Comparison of ENCODE assay signal across 8 cellular contexts in the genomic region with DNA sequence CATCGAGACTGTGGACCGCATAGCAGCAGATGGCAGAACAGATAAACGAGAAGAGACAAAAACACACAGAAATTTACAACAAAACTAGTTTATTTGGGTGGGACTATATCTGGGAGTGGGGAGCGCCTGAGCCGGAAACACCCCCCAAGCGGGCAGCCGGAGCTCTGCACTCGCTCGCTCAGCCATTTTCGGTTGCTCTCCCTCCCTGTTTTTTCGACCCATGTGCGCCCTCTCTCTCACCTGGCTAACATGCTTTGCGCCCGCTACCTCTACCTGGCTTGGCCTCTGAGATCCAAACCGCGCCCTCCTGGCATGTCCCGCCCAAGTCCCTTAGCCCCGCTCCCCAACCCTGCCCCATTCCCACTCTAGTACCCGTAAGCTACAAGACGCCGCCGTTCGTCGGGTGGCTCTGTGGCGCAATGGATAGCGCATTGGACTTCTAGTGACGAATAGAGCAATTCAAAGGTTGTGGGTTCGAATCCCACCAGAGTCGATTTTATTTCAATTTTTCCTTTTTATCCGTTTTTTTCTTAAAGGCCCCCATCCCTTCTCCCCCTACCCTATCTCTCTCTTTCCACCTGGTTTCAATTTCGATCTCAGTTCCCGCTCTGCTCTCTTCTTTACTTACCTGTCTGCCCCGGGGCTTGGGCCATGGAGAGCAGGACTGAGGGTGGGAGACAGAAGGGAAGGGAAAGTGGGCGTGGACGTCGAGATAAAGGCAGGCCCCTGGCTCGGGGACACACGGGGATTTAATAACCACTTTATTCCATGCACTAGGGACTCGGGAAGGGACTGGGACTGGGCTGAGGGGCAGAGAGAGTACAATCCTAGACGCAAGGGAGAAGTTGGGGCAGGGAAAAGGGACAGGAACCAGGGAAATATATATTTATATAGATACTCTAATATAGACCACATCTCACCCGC. TPM values are rescaled to one million over a fixed set of nuclear protein-coding genes. Genes with fewer than 3 reads are reported as not detected.
DNase-seq lines count a peak whose midpoint lies in the region; ATAC-seq and TF ChIP-seq lines count a peak whose summit lies in the region.

No MANE protein-coding gene starts in this region.

- H3K79me2 ChIP-seq in mesendoderm (ENCODE audit: control insufficient read depth, insufficient read depth, low read length): no peaks in the 10 kb centered on the region

- peaks cover 6% of the 10 kb centered on the region for H3K4me1 ChIP-seq in A673 (ENCODE audit: insufficient read depth, low read length, poor library complexity, severe bottlenecking)
- H3K4me1 ChIP-seq in ectodermal cell (ENCODE audit: control insufficient read depth, insufficient read depth, low read length): peaks cover 18% of the 10 kb centered on the region
- peaks cover 4% of the 10 kb centered on the region for H3K4me1 ChIP-seq in mesendoderm (ENCODE audit: control insufficient read depth, low read depth, low read length)

- DNase-seq in A673 (ENCODE audit: low spot score): peak; percentile 91
- DNase-seq in NCI-H510A (lab: John Stamatoyannopoulos, UW): peak; percentile 35
- peak; percentile 59 for DNase-seq in activated CD4-positive, alpha-beta T cell treated with anti-CD3 and anti-CD28 coated beads, Interleukin-2, amount 50 U/mL, for 1 hour
- DNase-seq in mesendoderm: peak; percentile 93
- peak; percentile 69 for DNase-seq in stimulated activated CD8-positive, alpha-beta memory T cell treated with anti-CD3 and anti-CD28 coated beads, Interleukin-4, amount 100 ng/mL, for 24 hours (ENCODE audit: low read depth)

- TF ChIP-seq CTCF in A673 (conservative IDR thresholded peaks at IDR 0.05; ENCODE audit: low read depth, low read length): peak; percentile 42

- no peak overlapping the region for H2BK15ac ChIP-seq in mesendoderm (replicated peaks; ENCODE audit: low read depth)

- CTCF ChIA-PET in A673 (lab: Charles Lee): interaction anchor here (0.6 kb wide), 2 partner anchors 13 to 216 kb away, joined by 3 read pairs; no protein-coding TSS in a partner anchor

- H3K27ac ChIP-seq in A673 (ENCODE audit: low read depth, low read length, poor library complexity, severe bottlenecking): peak overlapping the region; percentile 56
- no peak overlapping the region for H3K27ac ChIP-seq in ectodermal cell (ENCODE audit: insufficient read depth, low read depth, low read length, poor library complexity, severe bottlenecking)
- H3K27ac ChIP-seq in mesendoderm (ENCODE audit: low read depth, low read length): no peak overlapping the region

- peak overlapping the region; percentile 83 for H3K4me2 ChIP-seq in mesendoderm (ENCODE audit: low read length)

- POLR2A ChIA-PET in A673 (lab: Charles Lee; ENCODE audit: low non-redundant PET): interaction anchor here (0.7 to 1.9 kb wide), 2 partner anchors 52 to 55 kb away, joined by 3 to 12 read pairs; no protein-coding TSS in a partner anchor

- H4K5ac ChIP-seq in mesendoderm (ENCODE audit: low read length): no peak overlapping the region

- no peak overlapping the region for H3K23ac ChIP-seq in mesendoderm (ENCODE audit: low read length)

- H3K18ac ChIP-seq in mesendoderm (ENCODE audit: low read length): no peak overlapping the region

- 0 to 1% methylated on average over 37 to 40 of the region's 41 CpGs for WGBS in ectodermal cell, 2 experiments
- no CpG with 5 or more reads among the region's 41 CpGs for WGBS in mesendoderm (ENCODE audit: extremely low coverage, insufficient coverage, low lambda C conversion rate)

- H3K9ac ChIP-seq in mesendoderm (ENCODE audit: low read length): peak overlapping the region; percentile 39

- H3K79me1 ChIP-seq in mesendoderm (ENCODE audit: low read length): no peaks in the 10 kb centered on the region

- BruUV-seq in A673 (replicated peaks; lab: Mats Ljungman, UMichigan): no TSS peak

- ATAC-seq in GM18498 (IDR thresholded peaks at IDR 0.05; ENCODE audit: unreplicated experiment) (peak; percentile 9), GM21619 (IDR thresholded peaks at IDR 0.05; ENCODE audit: unreplicated experiment) (no peak)

- H3K4ac ChIP-seq in mesendoderm (ENCODE audit: low read depth, low read length): no peak overlapping the region

- H3K9me3 ChIP-seq in A673 (ENCODE audit: low read depth, low read length, poor library complexity, severe bottlenecking) (no peaks in the 10 kb centered on the region), ectodermal cell (ENCODE audit: control insufficient read depth, low read length) (no peaks in the 10 kb centered on the region)

- H3K27me3 ChIP-seq in A673 (replicated peaks; ENCODE audit: insufficient read depth, low read depth, low read length, poor library complexity) (no peaks in the 10 kb centered on the region), ectodermal cell (ENCODE audit: control insufficient read depth, insufficient read depth, low read length, poor library complexity, severe bottlenecking) (peaks cover 73% of the 10 kb centered on the region), mesendoderm (ENCODE audit: insufficient read depth, low read length, poor library complexity) (peaks cover 31% of the 10 kb centered on the region)

- no peak overlapping the region for H2AK5ac ChIP-seq in mesendoderm (ENCODE audit: low read length)

- H2BK120ac ChIP-seq in mesendoderm (ENCODE audit: low read depth, low read length): no peak overlapping the region

- H3K56ac ChIP-seq in mesendoderm (ENCODE audit: low read length): peak overlapping the region; percentile 38

- intact Hi-C loops in A673 (cut with micrococcal nuclease; ENCODE audit: unreplicated experiment): loop anchor here (1.0 to 5.0 kb wide), 3 partner anchors 19 to 257 kb away; a partner anchor contains a TSS

- no peak overlapping the region for H2BK5ac ChIP-seq in mesendoderm (ENCODE audit: low read length)

- H3K4me3 ChIP-seq in A673 (ENCODE audit: low read depth, low read length, poor library complexity, severe bottlenecking) (peak overlapping the region; percentile 68), ectodermal cell (ENCODE audit: insufficient read depth, low read depth, low read length) (peak overlapping the region; percentile 80), mesendoderm (ENCODE audit: low read length) (peak overlapping the region; percentile 22)

- H3K36me3 ChIP-seq in A673 (ENCODE audit: insufficient read depth, low read length, poor library complexity, severe bottlenecking) (no peaks in the 10 kb centered on the region), ectodermal cell (ENCODE audit: control insufficient read depth, insufficient read depth, low read length) (no peaks in the 10 kb centered on the region), mesendoderm (ENCODE audit: control insufficient read depth, insufficient read depth, low read length) (no peaks in the 10 kb centered on the region)

- H4K8ac ChIP-seq in mesendoderm (ENCODE audit: low read depth, low read length): no peak overlapping the region

RNA-seq across cellular contexts. Expression of a gene that starts 2.5 kb away (rescaled TPM):
- total RNA-seq in A673 (2021): not detected in 2 replicates
- polyA plus RNA-seq in ectodermal cell (2013, experiment 1 of 4): not detected
- not detected for polyA plus RNA-seq in ectodermal cell (2013, experiment 2 of 4)
- not detected for polyA plus RNA-seq in ectodermal cell (2013, experiment 3 of 4)
- not detected for polyA plus RNA-seq in ectodermal cell (2013, experiment 4 of 4)
- 0.06 TPM for polyA plus RNA-seq in mesendoderm (2013, experiment 1 of 2)
- polyA plus RNA-seq in mesendoderm (2013, experiment 2 of 2): 0.04 TPM

RNA-seq across cellular contexts. Expression of a gene that starts 3.1 kb away (rescaled TPM):
- total RNA-seq in A673 (2021): 1.7 and 3.9 TPM in 2 replicates
- not detected for polyA plus RNA-seq in ectodermal cell (2013, experiment 1 of 4)
- polyA plus RNA-seq in ectodermal cell (2013, experiment 2 of 4): 0.21 TPM
- 0.91 TPM for polyA plus RNA-seq in ectodermal cell (2013, experiment 3 of 4)
- polyA plus RNA-seq in ectodermal cell (2013, experiment 4 of 4): 0.53 TPM
- 0.10 TPM for polyA plus RNA-seq in mesendoderm (2013, experiment 1 of 2)
- 0.17 TPM for polyA plus RNA-seq in mesendoderm (2013, experiment 2 of 2)

RNA-seq across cellular contexts. Expression of a gene that starts 31.4 kb away (rescaled TPM):
- 47.1 and 50.0 TPM in 2 replicates for total RNA-seq in A673 (2021)
- 20.6 TPM for polyA plus RNA-seq in ectodermal cell (2013, experiment 1 of 4)
- polyA plus RNA-seq in ectodermal cell (2013, experiment 2 of 4): 22.6 TPM
- 20.0 TPM for polyA plus RNA-seq in ectodermal cell (2013, experiment 3 of 4)
- 21.2 TPM for polyA plus RNA-seq in ectodermal cell (2013, experiment 4 of 4)
- polyA plus RNA-seq in mesendoderm (2013, experiment 1 of 2): 10.0 TPM
- 10.0 TPM for polyA plus RNA-seq in mesendoderm (2013, experiment 2 of 2)

RNA-seq across cellular contexts. Expression of a gene that starts 33.3 kb away (rescaled TPM):
- total RNA-seq in A673 (2021): 0.39 TPM in 1 of 2 replicates, not detected in the other
- polyA plus RNA-seq in ectodermal cell (2013, experiment 1 of 4): 1.6 TPM
- polyA plus RNA-seq in ectodermal cell (2013, experiment 2 of 4): 0.39 TPM
- polyA plus RNA-seq in ectodermal cell (2013, experiment 3 of 4): 0.32 TPM
- polyA plus RNA-seq in ectodermal cell (2013, experiment 4 of 4): 0.45 TPM
- 0.01 TPM for polyA plus RNA-seq in mesendoderm (2013, experiment 1 of 2)
- polyA plus RNA-seq in mesendoderm (2013, experiment 2 of 2): 0.04 TPM

RNA-seq across cellular contexts. Expression of a gene that starts 42.0 kb away (rescaled TPM):
- total RNA-seq in A673 (2021): 41.3 and 51.0 TPM in 2 replicates
- polyA plus RNA-seq in ectodermal cell (2013, experiment 1 of 4): 50.3 TPM
- polyA plus RNA-seq in ectodermal cell (2013, experiment 2 of 4): 44.8 TPM
- 38.2 TPM for polyA plus RNA-seq in ectodermal cell (2013, experiment 3 of 4)
- polyA plus RNA-seq in ectodermal cell (2013, experiment 4 of 4): 47.1 TPM
- polyA plus RNA-seq in mesendoderm (2013, experiment 1 of 2): 14.1 TPM
- 14.0 TPM for polyA plus RNA-seq in mesendoderm (2013, experiment 2 of 2)

Comparison
In these comparisons a context has a peak if more than half of its experiments do, and no peak if none do; other contexts are left out.
1. DNase-seq: peak in every context shown above with its lines; median percentile 93 in mesendoderm; 91 in A673; 69 in stimulated activated CD8-positive, alpha-beta memory T cell treated with anti-CD3 and anti-CD28 coated beads, Interleukin-4, amount 100 ng/mL, for 24 hours; 59 in activated CD4-positive, alpha-beta T cell treated with anti-CD3 and anti-CD28 coated beads, Interleukin-2, amount 50 U/mL, for 1 hour; 35 in NCI-H510A.
2. H3K4me3 ChIP-seq: peak in every context shown above with its lines; median percentile 80 in ectodermal cell; 68 in A673; 22 in mesendoderm.